Comparison of ENCODE assay signal across 8 cellular contexts in genomic region chr22:30305519-30305905, GRCh38.
A peak's percentile ranks its signal among the peaks of the same experiment; 100 is the strongest.
DNase-seq lines count a peak whose midpoint lies in the region; ATAC-seq and TF ChIP-seq lines count a peak whose summit lies in the region.

No MANE protein-coding gene starts in this region.

- no peak overlapping the region for H2AFZ ChIP-seq in parathyroid adenoma

- H3K4me1 ChIP-seq in HEK293 (ENCODE audit: control insufficient read depth, insufficient read depth, low read length) (no peaks in the 10 kb centered on the region), duodenal mucosa (ENCODE audit: control insufficient read depth in 1 of 2, insufficient read depth in 2 of 2, low read length in 2 of 2) (peaks cover 80 to 85% of the 10 kb centered on the region in 2 donors), parathyroid adenoma (peaks cover 69% of the 10 kb centered on the region)

- CTCF ChIA-PET in HEK293 (lab: Yijun Ruan, JAX) = interaction anchor here (0.6 kb wide), 1 partner anchor 32 kb away, joined by 3 read pairs; no protein-coding TSS in a partner anchor

- H3K4me2 ChIP-seq in parathyroid adenoma (ENCODE audit: low read length) = peak overlapping the region; percentile 10

- no peaks in the 10 kb centered on the region for H3K27me3 Mint-ChIP-seq in T-helper 1 cell treated with Interleukin-12 subunit alpha and Interleukin-12 subunit beta and Interleukin-4 antibody, amounts not matched to agents 30 μg/mL and 1 μg/mL, for 36 hours (ENCODE audit: low read depth)

- H3K9me3 ChIP-seq in HEK293 (ENCODE audit: control insufficient read depth, insufficient read depth, low read depth, low read length) = no peaks in the 10 kb centered on the region
- no peaks in the 10 kb centered on the region for H3K9me3 ChIP-seq in duodenal mucosa (ENCODE audit: control insufficient read depth in 1 of 2, low read length in 2 of 2)
- no peaks in the 10 kb centered on the region for H3K9me3 ChIP-seq in parathyroid adenoma (ENCODE audit: control insufficient read depth, low read length)

- H3K79me2 ChIP-seq in parathyroid adenoma = peaks cover 32% of the 10 kb centered on the region

- H3K27ac ChIP-seq in HEK293 (ENCODE audit: extremely low read depth, low read depth, low read length) (no peak overlapping the region), duodenal mucosa (ENCODE audit: low read depth, low read length) (peak overlapping the region; percentile 36), parathyroid adenoma (peak overlapping the region; percentile 74)

- H3K9ac ChIP-seq in duodenal mucosa (ENCODE audit: low read depth in 1 of 2, low read length in 2 of 2) (peak overlapping the region; percentile 4 to 18), parathyroid adenoma (no peak overlapping the region)

- H3K27me3 ChIP-seq in duodenal mucosa (ENCODE audit: control insufficient read depth in 1 of 2, insufficient read depth in 2 of 2, low read length in 2 of 2) (no peaks in the 10 kb centered on the region), parathyroid adenoma (ENCODE audit: control insufficient read depth, insufficient read depth, low read length) (no peaks in the 10 kb centered on the region)

- H3K4me1 Mint-ChIP-seq in T-helper 1 cell treated with Interleukin-12 subunit alpha and Interleukin-12 subunit beta and Interleukin-4 antibody, amounts not matched to agents 30 μg/mL and 1 μg/mL, for 36 hours (ENCODE audit: low read depth) = peaks cover 85% of the 10 kb centered on the region

- peak overlapping the region; percentile 91 for H3K27ac Mint-ChIP-seq in T-helper 1 cell treated with Interleukin-12 subunit alpha and Interleukin-12 subunit beta and Interleukin-4 antibody, amounts not matched to agents 30 μg/mL and 1 μg/mL, for 36 hours

- no peak for TF ChIP-seq CTCF in HEK293 (tag by site-specific recombination; IDR thresholded peaks at IDR 0.05)
- no peak for TF ChIP-seq CTCF in parathyroid adenoma (IDR thresholded peaks at IDR 0.05)

- peak overlapping the region; percentile 77 for H3K4me3 Mint-ChIP-seq in T-helper 1 cell treated with Interleukin-12 subunit alpha and Interleukin-12 subunit beta and Interleukin-4 antibody, amounts not matched to agents 30 μg/mL and 1 μg/mL, for 36 hours

- H3K36me3 ChIP-seq in HEK293 (ENCODE audit: control insufficient read depth in 2 of 2, insufficient read depth in 1 of 2, low read length in 2 of 2) (peaks cover 0 to 39% of the 10 kb centered on the region in 2 experiments; a peak in 1 of 3 replicates), duodenal mucosa (ENCODE audit: control insufficient read depth in 1 of 2, insufficient read depth in 2 of 2, low read length in 2 of 2) (peaks cover 0 to 20% of the 10 kb centered on the region in 2 donors), parathyroid adenoma (ENCODE audit: control insufficient read depth, insufficient read depth, low read length) (no peaks in the 10 kb centered on the region)

- H3K4me3 ChIP-seq in HEK293 (ENCODE audit: low read depth, low read length) (no peak overlapping the region), duodenal mucosa (ENCODE audit: low read depth in 1 of 2, low read length in 2 of 2) (peak overlapping the region; percentile 13 to 37), parathyroid adenoma (ENCODE audit: low read depth, low read length) (peak overlapping the region; percentile 1)

- no peaks in the 10 kb centered on the region for H3K9me3 Mint-ChIP-seq in T-helper 1 cell treated with Interleukin-12 subunit alpha and Interleukin-12 subunit beta and Interleukin-4 antibody, amounts not matched to agents 30 μg/mL and 1 μg/mL, for 36 hours

- no peak for ATAC-seq in HG02571 (IDR thresholded peaks at IDR 0.05; ENCODE audit: unreplicated experiment)
- ATAC-seq in HG02970 (IDR thresholded peaks at IDR 0.05; ENCODE audit: low FRiP score, unreplicated experiment) = no peak

- POLR2A ChIA-PET in HEK293 (lab: Yijun Ruan, JAX) = no interaction called here

- peaks cover 39% of the 10 kb centered on the region for H3K36me3 Mint-ChIP-seq in T-helper 1 cell treated with Interleukin-12 subunit alpha and Interleukin-12 subunit beta and Interleukin-4 antibody, amounts not matched to agents 30 μg/mL and 1 μg/mL, for 36 hours (ENCODE audit: low read depth)

- peak; percentile 89 for DNase-seq in GF-D8 (lab: John Stamatoyannopoulos, UW)
- no peak for DNase-seq in cortex of kidney (lab: John Stamatoyannopoulos, UW)

TF ChIP-seq in HEK293, 187 proteins besides CTCF, POLR2A, EP300 and RAD21:
- TF ChIP-seq ZFP3 (tag by site-specific recombination; IDR thresholded peaks at IDR 0.05; ENCODE audit: low read depth) (no peak), ZNF341 (tag by site-specific recombination; IDR thresholded peaks at IDR 0.05; ENCODE audit: low read depth) (peak; percentile 55), ZNF169 (tag by site-specific recombination; IDR thresholded peaks at IDR 0.05) (no peak)
